15 cellular contexts compared by ENCODE assay signal in the genomic region with DNA sequence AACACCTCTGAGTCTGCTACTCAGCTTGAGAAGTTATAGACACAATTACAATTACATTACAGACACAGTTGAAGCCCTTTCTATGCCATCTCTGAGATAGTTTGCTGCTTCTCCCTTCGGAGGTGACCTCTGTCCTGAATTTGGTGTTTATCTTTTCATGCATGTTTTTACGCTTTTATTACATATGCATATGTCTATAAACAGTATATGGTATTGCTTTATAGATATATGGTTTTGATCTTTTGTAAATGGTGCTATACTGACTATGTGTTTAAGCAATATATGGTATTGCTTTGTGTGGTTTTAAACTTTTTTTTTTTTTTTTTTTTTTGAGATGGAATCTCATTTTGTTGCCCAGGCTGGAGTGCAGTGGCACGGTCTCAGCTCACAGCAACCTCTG.
A peak's percentile ranks its signal among the peaks of the same experiment; 100 is the strongest.
DNase-seq lines count a peak whose midpoint lies in the region; ATAC-seq lines count a peak whose summit lies in the region.
"Had no signal": no experiment of that assay in that cellular context is flagged by ENCODE, and none has a peak within 500 bp of the region (broad histone marks: within the 10 kb centered on the region; RNA-seq: fewer than 3 reads in every experiment).

No MANE protein-coding gene starts in this region.

- H3K27me3 ChIP-seq in iPS-20b (ENCODE audit: insufficient read depth, low read length), result no peaks in the 10 kb centered on the region

- H3K36me3 ChIP-seq in SK-N-MC (ENCODE audit: insufficient read depth, low read length), result no peaks in the 10 kb centered on the region
- H3K36me3 ChIP-seq in iPS-20b (ENCODE audit: insufficient read depth, low read depth, low read length), result peaks cover 8% of the 10 kb centered on the region; the same call in 1 of the 2 replicates
- H3K36me3 ChIP-seq: HAP-1 had no signal

- no peak overlapping the region for H3K9ac ChIP-seq in SK-N-MC (ENCODE audit: insufficient read length)
- peak overlapping the region; percentile 73; the same call in 1 of the 2 replicates for H3K9ac ChIP-seq in iPS-20b (ENCODE audit: low read depth, low read length)

- H3K4me3 ChIP-seq in SK-N-MC (no peak overlapping the region), iPS-20b (ENCODE audit: low read length) (peak overlapping the region; percentile 42; the same call in 1 of the 2 replicates)
- H3K4me3 ChIP-seq: HAP-1 had no signal

- H3K27ac ChIP-seq in SK-N-MC (peak overlapping the region; percentile 57; the same call in 1 of the 2 replicates), iPS-20b (ENCODE audit: low read length) (peak overlapping the region; percentile 67)

- H3K27me3 Mint-ChIP-seq in activated naive CD4-positive, alpha-beta T cell treated with anti-CD3 and anti-CD28 coated beads, Interleukin-2, amount 50 U/mL, for 24 hours, result no peaks in the 10 kb centered on the region
- H3K27me3 Mint-ChIP-seq in stimulated activated memory B cell treated with anti-CD40 and anti-IgM and Interleukin-4, amounts not matched to agents 10 μg/mL and 1 μg/mL and 100 μg/mL, for 72 hours, result no peaks in the 10 kb centered on the region
- H3K27me3 Mint-ChIP-seq: stimulated activated naive CD8-positive, alpha-beta T cell treated with anti-CD3 and anti-CD28 coated beads, Interleukin-15, amount 100 ng/mL, for 72 hours had no signal

- no peaks in the 10 kb centered on the region for H3K9me3 ChIP-seq in SK-N-MC (ENCODE audit: low read depth, low read length)
- H3K9me3 ChIP-seq in iPS-20b (ENCODE audit: insufficient read depth, low read depth, low read length), result no peaks in the 10 kb centered on the region
- H3K9me3 ChIP-seq: HAP-1 had no signal

- no peak overlapping the region for H3K4me3 Mint-ChIP-seq in activated naive CD4-positive, alpha-beta T cell treated with anti-CD3 and anti-CD28 coated beads, Interleukin-2, amount 50 U/mL, for 24 hours
- no peak overlapping the region for H3K4me3 Mint-ChIP-seq in stimulated activated memory B cell treated with anti-CD40 and anti-IgM and Interleukin-4, amounts not matched to agents 10 μg/mL and 1 μg/mL and 100 μg/mL, for 72 hours

- peaks cover 65% of the 10 kb centered on the region for H3K4me1 Mint-ChIP-seq in activated naive CD4-positive, alpha-beta T cell treated with anti-CD3 and anti-CD28 coated beads, Interleukin-2, amount 50 U/mL, for 24 hours
- peaks cover 55% of the 10 kb centered on the region for H3K4me1 Mint-ChIP-seq in stimulated activated memory B cell treated with anti-CD40 and anti-IgM and Interleukin-4, amounts not matched to agents 10 μg/mL and 1 μg/mL and 100 μg/mL, for 72 hours

- no peaks in the 10 kb centered on the region for H3K9me3 Mint-ChIP-seq in activated naive CD4-positive, alpha-beta T cell treated with anti-CD3 and anti-CD28 coated beads, Interleukin-2, amount 50 U/mL, for 24 hours
- H3K9me3 Mint-ChIP-seq in stimulated activated memory B cell treated with anti-CD40 and anti-IgM and Interleukin-4, amounts not matched to agents 10 μg/mL and 1 μg/mL and 100 μg/mL, for 72 hours, result no peaks in the 10 kb centered on the region
- H3K9me3 Mint-ChIP-seq: nephron progenitor cell; stimulated activated naive CD8-positive, alpha-beta T cell treated with anti-CD3 and anti-CD28 coated beads, Interleukin-15, amount 100 ng/mL, for 72 hours had no signal

- peak overlapping the region; percentile 96 for H3K27ac Mint-ChIP-seq in activated naive CD4-positive, alpha-beta T cell treated with anti-CD3 and anti-CD28 coated beads, Interleukin-2, amount 50 U/mL, for 24 hours
- H3K27ac Mint-ChIP-seq in stimulated activated memory B cell treated with anti-CD40 and anti-IgM and Interleukin-4, amounts not matched to agents 10 μg/mL and 1 μg/mL and 100 μg/mL, for 72 hours, result peak overlapping the region; percentile 85

- peaks cover 52% of the 10 kb centered on the region for H3K4me1 ChIP-seq in iPS-20b (ENCODE audit: insufficient read depth, low read length)
- H3K4me1 ChIP-seq: HAP-1 had no signal

- no peak for DNase-seq in activated naive CD4-positive, alpha-beta T cell treated with Interleukin-2 at 50 U/mL for 16 hours
- DNase-seq in SK-N-MC (ENCODE audit: low read depth, low spot score), result no peak
- DNase-seq in NCI-H524 treated with DMSO at 0.1 percent for 48 hours (lab: John Stamatoyannopoulos, UW), result no peak
- DNase-seq: activated CD4-positive, alpha-beta T cell treated with anti-CD3 and anti-CD28 coated beads, Interleukin-2, amount 50 U/mL, for 4 hours; activated effector memory CD4-positive, alpha-beta T cell treated with Interleukin-2 at 50 U/mL for 16 hours; NCI-H2029; nephron progenitor cell; stimulated activated naive CD8-positive, alpha-beta T cell treated with anti-CD3 and anti-CD28 coated beads, Interleukin-15, amount 100 ng/mL, for 72 hours; T-helper 9 cell had no signal

- H3K36me3 Mint-ChIP-seq in activated naive CD4-positive, alpha-beta T cell treated with anti-CD3 and anti-CD28 coated beads, Interleukin-2, amount 50 U/mL, for 24 hours, result peaks cover 1% of the 10 kb centered on the region
- H3K36me3 Mint-ChIP-seq in stimulated activated memory B cell treated with anti-CD40 and anti-IgM and Interleukin-4, amounts not matched to agents 10 μg/mL and 1 μg/mL and 100 μg/mL, for 72 hours, result peaks cover 13% of the 10 kb centered on the region

- ATAC-seq in stimulated activated memory B cell treated with anti-CD40 and anti-IgM and Interleukin-4, amounts not matched to agents 10 μg/mL and 1 μg/mL and 100 μg/mL, for 72 hours, result no peak
- ATAC-seq in GM21576 (IDR thresholded peaks at IDR 0.05; ENCODE audit: unreplicated experiment), result no peak
- no peak for ATAC-seq in HG03521 (IDR thresholded peaks at IDR 0.05; ENCODE audit: unreplicated experiment)
